Comparison of ENCODE assay signal across 29 cellular contexts in genomic region chr17:43858201-43858600, GRCh38. TPM values are rescaled to one million over a fixed set of nuclear protein-coding genes. Genes with fewer than 3 reads are reported as not detected.
"Had no signal": no experiment of that assay in that cellular context is flagged by ENCODE, and none has a peak within 500 bp of the region (broad histone marks: within the 10 kb centered on the region; RNA-seq: fewer than 3 reads in every experiment).

No MANE protein-coding gene starts in this region.

- H3K4me3 Mint-ChIP-seq: activated B cell treated with CpG ODN at 0.5 μM for 24 hours; activated CD4-positive, alpha-beta T cell treated with anti-CD3 and anti-CD28 coated beads for 36 hours; activated naive CD8-positive, alpha-beta T cell treated with anti-CD3 and anti-CD28 coated beads for 36 hours; central memory CD8-positive, alpha-beta T cell; effector memory CD8-positive, alpha-beta T cell; naive thymus-derived CD4-positive, alpha-beta T cell; T-helper 1 cell treated with Interleukin-12 subunit alpha and Interleukin-12 subunit beta and Interleukin-4 antibody, amounts not matched to agents 30 μg/mL and 1 μg/mL, for 36 hours; type B pancreatic cell had no signal

- DNase-seq: activated B cell treated with CpG ODN at 0.5 μM for 24 hours; activated CD4-positive, alpha-beta T cell treated with anti-CD3 and anti-CD28 coated beads for 36 hours; activated CD4-positive, alpha-beta T cell treated with anti-CD3 and anti-CD28 coated beads, Interleukin-2, amount 50 U/mL, for 48 hours; activated CD8-positive, alpha-beta memory T cell treated with anti-CD3 and anti-CD28 coated beads, Interleukin-2, amount 50 U/mL, for 48 hours; activated naive CD4-positive, alpha-beta T cell treated with Interleukin-2 at 50 U/mL for 16 hours; activated naive CD8-positive, alpha-beta T cell treated with anti-CD3 and anti-CD28 coated beads for 36 hours; activated T-cell treated with anti-CD3 and anti-CD28 coated beads, Interleukin-2, amount 50 U/mL, for 48 hours; dorsolateral prefrontal cortex; effector memory CD8-positive, alpha-beta T cell; naive thymus-derived CD4-positive, alpha-beta T cell; ovary; stimulated activated CD4-positive, alpha-beta T cell treated with anti-CD3 and anti-CD28 coated beads, Interleukin-15, amount 100 ng/mL, for 24 hours; stimulated activated CD8-positive, alpha-beta memory T cell treated with anti-CD3 and anti-CD28 coated beads, Interleukin-4, amount 100 ng/mL, for 48 hours; stimulated activated naive CD4-positive, alpha-beta T cell; T1000 had no signal

- ATAC-seq: activated CD4-positive, alpha-beta T cell treated with anti-CD3 and anti-CD28 coated beads for 36 hours; effector memory CD8-positive, alpha-beta T cell; left lobe of liver; naive thymus-derived CD4-positive, alpha-beta T cell; sciatic nerve had no signal

- H3K36me3 Mint-ChIP-seq: activated naive CD8-positive, alpha-beta T cell treated with anti-CD3 and anti-CD28 coated beads for 36 hours; naive thymus-derived CD4-positive, alpha-beta T cell; type B pancreatic cell had no signal

- H3K27ac Mint-ChIP-seq: activated B cell treated with CpG ODN at 0.5 μM for 24 hours; activated CD4-positive, alpha-beta T cell treated with anti-CD3 and anti-CD28 coated beads for 36 hours; activated naive CD8-positive, alpha-beta T cell treated with anti-CD3 and anti-CD28 coated beads for 36 hours; naive thymus-derived CD4-positive, alpha-beta T cell; T-helper 1 cell treated with Interleukin-12 subunit alpha and Interleukin-12 subunit beta and Interleukin-4 antibody, amounts not matched to agents 30 μg/mL and 1 μg/mL, for 36 hours; type B pancreatic cell had no signal

- H3K4me1 Mint-ChIP-seq: activated B cell treated with CpG ODN at 0.5 μM for 24 hours; activated CD4-positive, alpha-beta T cell treated with anti-CD3 and anti-CD28 coated beads for 36 hours; activated naive CD8-positive, alpha-beta T cell treated with anti-CD3 and anti-CD28 coated beads for 36 hours; central memory CD8-positive, alpha-beta T cell; naive thymus-derived CD4-positive, alpha-beta T cell had no signal

- H3K9me3 ChIP-seq: esophagus muscularis mucosa, neutrophil, ovary, thoracic aorta had no signal

- H3K4me2 ChIP-seq: smooth muscle cell had no signal

- H3K9me3 Mint-ChIP-seq: activated B cell treated with CpG ODN at 0.5 μM for 24 hours; activated naive CD8-positive, alpha-beta T cell treated with anti-CD3 and anti-CD28 coated beads for 36 hours; central memory CD8-positive, alpha-beta T cell; effector memory CD8-positive, alpha-beta T cell; naive thymus-derived CD4-positive, alpha-beta T cell; T-helper 1 cell treated with Interleukin-12 subunit alpha and Interleukin-12 subunit beta and Interleukin-4 antibody, amounts not matched to agents 30 μg/mL and 1 μg/mL, for 36 hours; type B pancreatic cell had no signal

- H3K36me3 ChIP-seq: neutrophil, ovary, thoracic aorta had no signal

- H3K27me3 ChIP-seq: ovary had no signal

- H3K4me3 ChIP-seq: dorsolateral prefrontal cortex, esophagus muscularis mucosa, ovary, smooth muscle cell, thoracic aorta had no signal

- H3K27ac ChIP-seq: dorsolateral prefrontal cortex, esophagus muscularis mucosa, neutrophil, ovary, thoracic aorta had no signal

RNA-seq across cellular contexts. Expression of gene CD300LG, which starts 11.2 kb away (rescaled TPM):
- total RNA-seq: activated B cell treated with CpG ODN at 0.5 μM for 24 hours; activated CD4-positive, alpha-beta T cell treated with anti-CD3 and anti-CD28 coated beads for 36 hours; activated CD8-positive, alpha-beta memory T cell treated with anti-CD3 and anti-CD28 coated beads for 36 hours; activated naive CD8-positive, alpha-beta T cell treated with anti-CD3 and anti-CD28 coated beads for 36 hours; astrocyte; frontal cortex; left lobe of liver; lung microvascular endothelial cell; naive thymus-derived CD4-positive, alpha-beta T cell; smooth muscle cell had no signal
- polyA plus RNA-seq: keratinocyte; naive thymus-derived CD4-positive, alpha-beta T cell; smooth muscle cell had no signal

RNA-seq across cellular contexts. Expression of gene MPP3, which starts 25.3 kb away (rescaled TPM):
- total RNA-seq: activated B cell treated with CpG ODN at 0.5 μM for 24 hours had no signal
- polyA plus RNA-seq: naive thymus-derived CD4-positive, alpha-beta T cell had no signal

RNA-seq across cellular contexts. Expression of gene MPP2, which starts 49.1 kb away (rescaled TPM):
- total RNA-seq: activated B cell treated with CpG ODN at 0.5 μM for 24 hours had no signal
